ENCODE assay signal across 1 cellular context in genomic region chr1:212606734-212607205, GRCh38.
TF ChIP-seq lines count a peak whose summit lies in the region.

No MANE protein-coding gene starts in this region.

TF ChIP-seq in K562, 482 proteins besides CTCF, POLR2A, EP300 and RAD21 (continued from another document):
- TF ChIP-seq RBM14 (IDR thresholded peaks at IDR 0.05; ENCODE audit: borderline replicate concordance, insufficient read depth, low read depth, low read length) (0 out of 2 replicates have a peak, but pooled peaks have one; percentile 45), KHSRP (IDR thresholded peaks at IDR 0.05) (no peak), POLR3A (IDR thresholded peaks at IDR 0.05; ENCODE audit: borderline replicate concordance, extremely low read depth, insufficient read depth, insufficient read length) (no peak), RERE (CRISPR knock-in tag; IDR thresholded peaks at IDR 0.05; ENCODE audit: borderline replicate concordance) (no peak), ELF2 (CRISPR knock-in tag; IDR thresholded peaks at IDR 0.05) (no peak), TEAD4 (IDR thresholded peaks at IDR 0.05; ENCODE audit: low read length) (no peak), TEAD4 (CRISPR knock-in tag; IDR thresholded peaks at IDR 0.05; ENCODE audit: borderline replicate concordance) (peak; percentile 56; the same call in 1 of the 2 replicates), GABPB1 (CRISPR knock-in tag; IDR thresholded peaks at IDR 0.05) (0 out of 2 replicates have a peak, but pooled peaks have one; percentile 12), ZFX (CRISPR knock-in tag; IDR thresholded peaks at IDR 0.05) (0 out of 2 replicates have a peak, but pooled peaks have one; percentile 18), ARHGAP35 (IDR thresholded peaks at IDR 0.05; ENCODE audit: partially characterized antibody) (no peak), ZNF449 (CRISPR knock-in tag; IDR thresholded peaks at IDR 0.05) (no peak), NR0B1 (IDR thresholded peaks at IDR 0.05; ENCODE audit: partially characterized antibody) (no peak), VEZF1 (CRISPR knock-in tag; IDR thresholded peaks at IDR 0.05) (no peak), SNIP1 (IDR thresholded peaks at IDR 0.05; ENCODE audit: low read depth) (no peak), E2F1 (CRISPR knock-in tag; IDR thresholded peaks at IDR 0.05) (no peak), CHD1 (IDR thresholded peaks at IDR 0.05; ENCODE audit: low read length) (no peak), SMARCA5 (IDR thresholded peaks at IDR 0.05) (no peak), RBM15 (IDR thresholded peaks at IDR 0.05; ENCODE audit: insufficient read depth, low read length) (no peak), BRF2 (IDR thresholded peaks at IDR 0.05; ENCODE audit: borderline replicate concordance, insufficient read depth, insufficient read length) (no peak), STAT6 (CRISPR knock-in tag; IDR thresholded peaks at IDR 0.05) (no peak), SP1 (CRISPR knock-in tag; IDR thresholded peaks at IDR 0.05) (no peak), FOXK2 (conservative IDR thresholded peaks at IDR 0.05 in 1 of 2, IDR thresholded peaks at IDR 0.05 in 1 of 2; ENCODE audit: low read depth in 2 of 2) (no peak), RBM39 (optimal IDR thresholded peaks at IDR 0.05; ENCODE audit: low read depth, low read length) (no peak), NRF1 (conservative IDR thresholded peaks at IDR 0.05 in 1 of 2, IDR thresholded peaks at IDR 0.05 in 1 of 2) (0 out of 4 replicates have a peak, but pooled peaks of 1 of the 2 experiments have one; percentile 27), CTBP1 (IDR thresholded peaks at IDR 0.05; ENCODE audit: borderline replicate concordance) (peak; percentile 21; the same call in 1 of the 2 replicates)
